ENCODE assay signal across 8 cellular contexts in the genomic region with DNA sequence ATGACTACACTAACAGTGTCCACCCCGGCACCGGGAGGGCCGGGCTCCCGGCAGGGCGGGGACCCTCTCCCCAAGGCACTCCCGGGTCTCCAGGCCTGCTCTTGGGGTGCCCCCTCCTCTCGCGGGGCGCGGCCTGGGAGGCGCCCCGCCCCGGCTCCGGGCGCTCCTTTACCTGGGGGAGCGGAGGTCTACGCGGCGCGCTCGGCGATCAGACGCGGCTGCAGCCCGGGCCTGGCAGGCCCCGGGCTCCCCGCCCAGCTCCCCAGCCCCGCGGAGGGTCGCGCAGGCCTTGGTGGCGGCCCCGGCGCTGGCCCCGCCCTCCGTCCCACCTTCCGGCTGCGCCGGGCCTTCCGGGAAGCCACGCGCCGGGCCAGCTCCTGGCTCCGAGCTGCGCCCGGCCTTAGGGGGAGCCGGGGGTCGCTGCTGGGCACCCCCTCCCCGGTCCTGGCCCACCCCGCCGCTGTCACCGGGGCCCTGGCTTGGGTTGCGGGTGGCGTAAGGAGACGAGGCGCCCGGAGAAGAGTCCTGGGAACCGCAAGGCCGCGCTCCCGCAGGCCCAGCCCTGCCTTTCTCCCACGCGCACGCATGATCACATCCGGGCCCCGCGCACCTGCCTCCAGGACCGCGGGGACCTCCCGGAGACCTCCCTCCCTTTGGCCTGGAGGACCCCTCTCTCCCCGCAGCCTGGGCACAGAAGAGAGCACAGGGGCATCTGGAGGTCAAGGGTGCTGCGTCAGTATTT. TPM values are rescaled to one million over a fixed set of nuclear protein-coding genes. Genes with fewer than 3 reads are reported as not detected.
DNase-seq lines count a peak whose midpoint lies in the region; ATAC-seq and TF ChIP-seq lines count a peak whose summit lies in the region.

C19orf12 (minus strand) TSS at position 309 of the 742 bp plus-strand sequence. CDS start 6,848 bp downstream, outside the sequence.

- TF ChIP-seq CTCF in endothelial cell (IDR thresholded peaks at IDR 0.05; ENCODE audit: unreplicated experiment): no peak

- CTCF ChIA-PET in activated CD8-positive, alpha-beta memory T cell treated with anti-CD3 and anti-CD28 coated beads for 36 hours (lab: Charles Lee): interaction anchor here (1.0 to 6.4 kb wide), 12 partner anchors 8 to 158 kb away, joined by 3 to 82 read pairs (median 6); partner anchors contain the start of genes PLEKHF1 and POP4

- TF ChIP-seq POLR2A in GM18526 (IDR thresholded peaks at IDR 0.05; ENCODE audit: extremely low read depth, insufficient read length): peak; percentile 91

- peak within 1 kb of the TSS; percentile 24 for H3K27ac Mint-ChIP-seq in endothelial cell (ENCODE audit: unreplicated experiment)

- H3K4me1 Mint-ChIP-seq in endothelial cell (ENCODE audit: unreplicated experiment): peaks cover 18% of the 10 kb centered on the region

- H3K9me3 Mint-ChIP-seq in endothelial cell (ENCODE audit: unreplicated experiment): no peaks in the 10 kb centered on the region

- in situ Hi-C loops in ACHN (cut with HindIII; ENCODE audit: low pct_ligation_motif_present, low pct_unique_long_range_greater_than_20kb, low sequenced_read_pairs): no loop called here

- DNase-seq in ACHN: peak; percentile 50
- DNase-seq in NCI-H460 (ENCODE audit: extremely low read depth, low read depth): peak; percentile 28
- DNase-seq in endothelial cell (ENCODE audit: low spot score): peak; percentile 57
- peak; percentile 78 for DNase-seq in midbrain (lab: John Stamatoyannopoulos, UW)
- peak; percentile 35 for DNase-seq in stimulated activated CD8-positive, alpha-beta memory T cell treated with anti-CD3 and anti-CD28 coated beads, Interleukin-7, amount 100 ng/mL, for 24 hours (ENCODE audit: low read depth)

- POLR2A ChIA-PET in activated CD8-positive, alpha-beta memory T cell treated with anti-CD3 and anti-CD28 coated beads for 36 hours (lab: Charles Lee): interaction anchor here (0.8 to 4.2 kb wide), 6 partner anchors 43 to 226 kb away, joined by 3 to 29 read pairs (median 4); partner anchors contain the start of genes POP4 and URI1

- H3K4me3 Mint-ChIP-seq in endothelial cell (ENCODE audit: unreplicated experiment): peak within 1 kb of the TSS; percentile 85

- peak; percentile 87 for ATAC-seq in HG03045 (IDR thresholded peaks at IDR 0.05; ENCODE audit: unreplicated experiment)

- peaks cover 8% of the 10 kb centered on the region for H3K27me3 Mint-ChIP-seq in endothelial cell (ENCODE audit: unreplicated experiment)

- H3K36me3 Mint-ChIP-seq in endothelial cell (ENCODE audit: low read depth, unreplicated experiment): no peaks in the 10 kb centered on the region

RNA-seq across cellular contexts. Expression of gene C19orf12, which starts in this region (rescaled TPM):
- total RNA-seq in NCI-H460 (2014; rRNA removed; shearing (Covaris generic)): 14.4 and 16.7 TPM in 2 replicates
- 28.7 and 37.1 TPM in 2 replicates for polyA plus RNA-seq in NCI-H460 (2014; cell fraction: nucleus; rRNA removed)
- total RNA-seq in activated CD8-positive, alpha-beta memory T cell treated with anti-CD3 and anti-CD28 coated beads for 36 hours: 10 to 100 TPM; 34.4 to 36.6 TPM
- total RNA-seq in endothelial cell (ENCODE audit: unreplicated experiment): 6.1 TPM

Comparison
In these comparisons a context has a peak if more than half of its experiments do, and no peak if none do; other contexts are left out.
1. Peak in every context shown above with its lines: DNase-seq and ATAC-seq.
2. DNase-seq: peak in every context shown above with its lines; median percentile 78 in midbrain; 57 in endothelial cell; 50 in ACHN; 35 in stimulated activated CD8-positive, alpha-beta memory T cell treated with anti-CD3 and anti-CD28 coated beads, Interleukin-7, amount 100 ng/mL, for 24 hours; 28 in NCI-H460.